25 cellular contexts compared by ENCODE assay signal in genomic region chr15:62521396-62521795, GRCh38.
DNase-seq lines count a peak whose midpoint lies in the region; ATAC-seq, FAIRE-seq and TF ChIP-seq lines count a peak whose summit lies in the region.
"Had no signal": no experiment of that assay in that cellular context is flagged by ENCODE, and none has a peak within 500 bp of the region (broad histone marks: within the 10 kb centered on the region; RNA-seq: fewer than 3 reads in every experiment).

No MANE protein-coding gene starts in this region.

- TF ChIP-seq EP300 in HepG2 (IDR thresholded peaks at IDR 0.05; ENCODE audit: low read depth in 2 of 2, low read length in 2 of 2) (no peak), HepG2 (CRISPR knock-in tag; IDR thresholded peaks at IDR 0.05; ENCODE audit: borderline replicate concordance) (no peak)

- H2AFZ ChIP-seq in hepatocyte (no peak overlapping the region), HepG2 (ENCODE audit: low read length) (no peak overlapping the region)

- TF ChIP-seq CTCF in hepatocyte (IDR thresholded peaks at IDR 0.05; ENCODE audit: poor library complexity) = no peak
- TF ChIP-seq CTCF in nephron (IDR thresholded peaks at IDR 0.05; ENCODE audit: unreplicated experiment in 3 of 3) = no peak
- TF ChIP-seq CTCF in HepG2 (CRISPR knock-in tag; IDR thresholded peaks at IDR 0.05) = no peak

- no peak overlapping the region for H3K27ac ChIP-seq in hepatocyte
- no peak overlapping the region for H3K27ac ChIP-seq in HepG2 (ENCODE audit: extremely low read length, insufficient read depth, low read length)
- H3K27ac ChIP-seq: HL-60 had no signal

- H3K79me2 ChIP-seq in hepatocyte (peaks cover 40% of the 10 kb centered on the region), HepG2 (ENCODE audit: insufficient read depth, low read length) (no peaks in the 10 kb centered on the region)

- H3K27me3 ChIP-seq in hepatocyte (no peaks in the 10 kb centered on the region), HepG2 (ENCODE audit: control insufficient read depth in 1 of 2, insufficient read depth in 2 of 2, low read length in 2 of 2) (no peaks in the 10 kb centered on the region)

- peak overlapping the region; percentile 5 to 91 (median 89) for H3K27ac Mint-ChIP-seq in nephron
- H3K27ac Mint-ChIP-seq: CD14-positive monocyte, HFFc6 had no signal

- H3K9me3 ChIP-seq in hepatocyte (ENCODE audit: low read depth) (no peaks in the 10 kb centered on the region), HepG2 (ENCODE audit: low read length) (no peaks in the 10 kb centered on the region)
- H3K9me3 ChIP-seq: SK-N-SH had no signal

- H4K20me1 ChIP-seq in hepatocyte (ENCODE audit: insufficient read depth, poor library complexity, severe bottlenecking) = no peaks in the 10 kb centered on the region
- no peaks in the 10 kb centered on the region for H4K20me1 ChIP-seq in HepG2 (ENCODE audit: insufficient read depth, low read length)

- 52% methylated on average over 2 of the region's 2 CpGs for WGBS in hepatocyte (ENCODE audit: low lambda C conversion rate, missing lambda C conversion rate)
- WGBS in HepG2 (ENCODE audit: low lambda C conversion rate) = 93% methylated on average over 2 of the region's 2 CpGs

- H3K4me2 ChIP-seq in hepatocyte (peak overlapping the region; percentile 5), HepG2 (ENCODE audit: low read depth, low read length) (no peak overlapping the region)
- H3K4me2 ChIP-seq: SK-N-SH had no signal

- ATAC-seq in HG02840 (IDR thresholded peaks at IDR 0.05; ENCODE audit: low FRiP score, unreplicated experiment) (no peak), HepG2 (no peak), HG03354 (IDR thresholded peaks at IDR 0.05; ENCODE audit: poor library complexity, severe bottlenecking, unreplicated experiment) (no peak)
- ATAC-seq: PC-3 had no signal

- in situ Hi-C loops in HepG2 (cut with HindIII; ENCODE audit: extremely low pct_ligation_motif_present, low pct_unique_long_range_greater_than_20kb) = no loop called here

- no peaks in the 10 kb centered on the region for H3K9me2 ChIP-seq in hepatocyte (replicated peaks; ENCODE audit: insufficient read depth)
- H3K9me2 ChIP-seq: SK-N-SH had no signal

- H3K4me1 ChIP-seq in hepatocyte (ENCODE audit: insufficient read depth) (peaks cover 17% of the 10 kb centered on the region), HepG2 (ENCODE audit: insufficient read depth, low read length) (0 out of 2 replicates have a peak, but pooled peaks cover 6% of the 10 kb centered on the region)

- intact Hi-C loops in HepG2 (cut with micrococcal nuclease; ENCODE audit: unreplicated experiment) = no loop called here

- H3K9ac ChIP-seq in HepG2 (ENCODE audit: insufficient read depth, low read depth, low read length) = no peak overlapping the region
- H3K9ac ChIP-seq: SK-N-SH had no signal

- no peak for TF ChIP-seq RAD21 in HepG2 (CRISPR knock-in tag; IDR thresholded peaks at IDR 0.05)

- H3K27me3 Mint-ChIP-seq in nephron (ENCODE audit: low read depth) = no peaks in the 10 kb centered on the region

- TF ChIP-seq POLR2A in HepG2 (IDR thresholded peaks at IDR 0.05; ENCODE audit: insufficient read depth in 1 of 2, low read depth in 2 of 2, low read length in 2 of 2) = no peak

- DNase-seq in ELF-1 (ENCODE audit: low read depth, low spot score) (peak; percentile 39), NCI-H526 treated with DMSO at 0.1 percent for 48 hours (lab: John Stamatoyannopoulos, UW) (peak; percentile 8), hepatocyte (ENCODE audit: low spot score) (no peak), cerebellar nuclear complex (lab: John Stamatoyannopoulos, UW) (no peak), HepG2 (ENCODE audit: low spot score) (no peak)
- DNase-seq: 8988T, DMS 273 treated with DMSO at 0.1 percent for 48 hours, DND-41, HFFc6, MM.1S, NCI-H1105, NCI-H1694, NCI-H2081 treated with DMSO at 0.1 percent for 48 hours, NCI-H446 treated with DMSO at 0.1 percent for 48 hours, NCI-H774, PC-3, RPMI8226, SHP77 treated with DMSO at 0.1 percent for 48 hours, SK-N-SH had no signal

- no peaks in the 10 kb centered on the region for H3K9me3 Mint-ChIP-seq in nephron
- H3K9me3 Mint-ChIP-seq: CD14-positive monocyte, HFFc6 had no signal

- no peak for FAIRE-seq in HepG2 (lab: Jason Lieb, UNC)
- FAIRE-seq: G401.6 had no signal

- no peaks in the 10 kb centered on the region for H3K36me3 Mint-ChIP-seq in nephron (ENCODE audit: low read depth)
- H3K36me3 Mint-ChIP-seq: CD14-positive monocyte had no signal

- H3K4me3 ChIP-seq in hepatocyte (no peak overlapping the region), HepG2 (replicated peaks in 1 of 3; ENCODE audit: insufficient read depth in 1 of 3, low read depth in 2 of 3, low read length in 3 of 3) (no peak overlapping the region)

- POLR2A ChIA-PET in HepG2 (lab: Yijun Ruan, JAX) = no interaction called here

- CTCF ChIA-PET in HepG2 (lab: Yijun Ruan, JAX; ENCODE audit: low intra/inter-chr PET ratio, low total read pairs) = no interaction called here

- peaks cover 57% of the 10 kb centered on the region for H3K4me1 Mint-ChIP-seq in nephron
- H3K4me1 Mint-ChIP-seq: CD14-positive monocyte had no signal

- BruUV-seq in HepG2 (replicated peaks; lab: Mats Ljungman, UMichigan) = no TSS peak

- H3K4me3 Mint-ChIP-seq in nephron = peak overlapping the region in 1 of 3 experiments; percentile 22
- H3K4me3 Mint-ChIP-seq: CD14-positive monocyte, HFFc6 had no signal

- H3K36me3 ChIP-seq in hepatocyte (replicated peaks; ENCODE audit: insufficient read depth, low read depth) (no peaks in the 10 kb centered on the region), HepG2 (replicated peaks in 1 of 2; ENCODE audit: control insufficient read depth in 1 of 2, insufficient read depth in 2 of 2, low read length in 2 of 2) (no peaks in the 10 kb centered on the region)

TF ChIP-seq in HepG2, 621 proteins besides CTCF, POLR2A, EP300 and RAD21:
- no peak for TF ChIP-seq MTERF4 (CRISPR knock-in tag; IDR thresholded peaks at IDR 0.05)
- TF ChIP-seq SMARCC2 (IDR thresholded peaks at IDR 0.05) = no peak
- TF ChIP-seq BRCA1 (CRISPR knock-in tag; IDR thresholded peaks at IDR 0.05) = no peak
- no peak for TF ChIP-seq FLYWCH1 (CRISPR knock-in tag; IDR thresholded peaks at IDR 0.05)
- TF ChIP-seq TAF15 (IDR thresholded peaks at IDR 0.05; ENCODE audit: low read depth, low read length, poor library complexity, severe bottlenecking) = no peak

Comparison
In these comparisons a context has a peak if more than half of its experiments do, and no peak if none do; other contexts are left out.
1. DNase-seq: peak in ELF-1 (single experiment) and NCI-H526 treated with DMSO at 0.1 percent for 48 hours (single experiment); none in hepatocyte (single experiment), cerebellar nuclear complex (0 of 2) and HepG2 (single experiment).